ENCODE assay signal across 8 cellular contexts in the genomic region with DNA sequence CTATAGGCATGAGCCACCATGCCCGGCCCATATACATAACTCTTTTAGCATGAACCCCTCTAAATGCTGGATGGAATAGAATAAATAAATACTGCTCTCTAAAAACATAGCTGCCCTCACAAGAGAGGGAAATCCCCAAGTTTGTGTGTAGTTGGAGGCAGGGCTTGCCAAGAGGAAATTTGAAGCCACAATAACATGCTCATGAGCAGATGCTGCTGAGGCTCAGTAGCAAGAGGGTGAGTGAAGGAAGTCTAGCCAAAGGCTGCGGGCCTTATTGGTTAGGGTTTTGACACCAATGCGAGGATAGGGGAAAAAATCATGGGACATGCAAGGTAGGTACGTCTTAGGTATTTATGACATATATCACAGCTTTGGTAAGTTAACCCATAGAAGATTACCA. TPM values are rescaled to one million over a fixed set of nuclear protein-coding genes. Genes with fewer than 3 reads are reported as not detected.
DNase-seq lines count a peak whose midpoint lies in the region; ATAC-seq and TF ChIP-seq lines count a peak whose summit lies in the region.

No MANE protein-coding gene starts in this region.

- intact Hi-C loops in CD8-positive, alpha-beta T cell (cut with DNase I, micrococcal nuclease): loop anchor here in 1 of 2 experiments (1.0 to 2.0 kb wide), 2 partner anchors 14 to 17 kb away; no protein-coding TSS in a partner anchor

- peak; percentile 96 for ATAC-seq in CD8-positive, alpha-beta T cell
- ATAC-seq in GM21367 (IDR thresholded peaks at IDR 0.05; ENCODE audit: unreplicated experiment) (peak; percentile 74), HG03439 (IDR thresholded peaks at IDR 0.05; ENCODE audit: unreplicated experiment) (no peak)

- DNase-seq in CD8-positive, alpha-beta T cell: peak; percentile 30 to 74 (median 44)
- DNase-seq in Kasumi-1 (lab: John Stamatoyannopoulos, UW): peak; percentile 61 to 71
- peak; percentile 32 to 48 for DNase-seq in cardiac fibroblast (ENCODE audit: low read depth in 2 of 2)
- no peak for DNase-seq in cerebellar cortex (ENCODE audit: low spot score)
- no peak for DNase-seq in cerebellum (ENCODE audit: low spot score)
- DNase-seq in GF-D8 (lab: John Stamatoyannopoulos, UW): no peak

- POLR2A ChIA-PET in CD8-positive, alpha-beta T cell (lab: Charles Lee): interaction anchor here (0.6 to 7.3 kb wide), 4 partner anchors 9 to 68 kb away, joined by 3 to 144 read pairs (median 5); a partner anchor contains a TSS

- no peaks in the 10 kb centered on the region for H3K9me3 Mint-ChIP-seq in CD8-positive, alpha-beta T cell

- no peak overlapping the region for H3K4me3 ChIP-seq in CD8-positive, alpha-beta T cell (ENCODE audit: low read depth, low read length)
- no peak overlapping the region for H3K4me3 ChIP-seq in cardiac fibroblast (replicated peaks in 1 of 2; ENCODE audit: low read depth in 2 of 2, low read length in 2 of 2)

- H3K36me3 Mint-ChIP-seq in CD8-positive, alpha-beta T cell: peaks cover 8% of the 10 kb centered on the region

- H3K27me3 ChIP-seq in CD8-positive, alpha-beta T cell (ENCODE audit: insufficient read depth, low read length): no peaks in the 10 kb centered on the region

- H3K4me3 Mint-ChIP-seq in CD8-positive, alpha-beta T cell: peak overlapping the region; percentile 3

- H3K36me3 ChIP-seq in CD8-positive, alpha-beta T cell (ENCODE audit: insufficient read depth, low read length): no peaks in the 10 kb centered on the region

- H3K27me3 Mint-ChIP-seq in CD8-positive, alpha-beta T cell (ENCODE audit: low read depth): no peaks in the 10 kb centered on the region

- H3K9me3 ChIP-seq in CD8-positive, alpha-beta T cell (ENCODE audit: low read length): no peaks in the 10 kb centered on the region

- H3K4me1 Mint-ChIP-seq in CD8-positive, alpha-beta T cell (ENCODE audit: low read depth): peaks cover 82% of the 10 kb centered on the region

- H3K27ac ChIP-seq in CD8-positive, alpha-beta T cell (ENCODE audit: low read depth, low read length): peak overlapping the region; percentile 34

- no peak for TF ChIP-seq CTCF in CD8-positive, alpha-beta T cell (IDR thresholded peaks at IDR 0.05)
- no peak for TF ChIP-seq CTCF in cardiac fibroblast (IDR thresholded peaks at IDR 0.05; ENCODE audit: low read depth, low read length)

- peak overlapping the region; percentile 90 for H3K27ac Mint-ChIP-seq in CD8-positive, alpha-beta T cell

- peaks cover 55% of the 10 kb centered on the region for H3K4me1 ChIP-seq in CD8-positive, alpha-beta T cell (ENCODE audit: insufficient read depth, low read length)

- CTCF ChIA-PET in CD8-positive, alpha-beta T cell (lab: Charles Lee): interaction anchor here (1.3 to 6.8 kb wide), 3 partner anchors 17 to 80 kb away, joined by 3 to 33 read pairs (median 7); a partner anchor contains a TSS

RNA-seq across cellular contexts. Expression of a gene that starts 17.3 kb away (rescaled TPM):
- 10 to 100 TPM; 14.7 to 15.1 TPM for total RNA-seq in CD8-positive, alpha-beta T cell
- 8.0 TPM for total RNA-seq in cerebellum

Comparison
In these comparisons a context has a peak if more than half of its experiments do, and no peak if none do; other contexts are left out.
1. DNase-seq: peak in CD8-positive, alpha-beta T cell (7 of 7), Kasumi-1 (2 of 2) and cardiac fibroblast (2 of 2); none in cerebellar cortex (single experiment), cerebellum (single experiment) and GF-D8 (single experiment).